8 cellular contexts compared by ENCODE assay signal in genomic region chr1:235867903-235868469, GRCh38. TPM values are rescaled to one million over a fixed set of nuclear protein-coding genes. Genes with fewer than 3 reads are reported as not detected.
DNase-seq lines count a peak whose midpoint lies in the region; ATAC-seq, FAIRE-seq and TF ChIP-seq lines count a peak whose summit lies in the region.

No MANE protein-coding gene starts in this region.

- H3K36me3 ChIP-seq in upper lobe of left lung (no peaks in the 10 kb centered on the region), kidney (ENCODE audit: control insufficient read depth in 1 of 2, insufficient read depth in 2 of 2, low read length in 2 of 2) (no peaks in the 10 kb centered on the region)

- TF ChIP-seq CTCF in upper lobe of left lung (IDR thresholded peaks at IDR 0.05) (no peak), kidney (IDR thresholded peaks at IDR 0.05; ENCODE audit: borderline replicate concordance, extremely low read depth, insufficient read depth) (no peak)

- TF ChIP-seq POLR2A in upper lobe of left lung (IDR thresholded peaks at IDR 0.05) = no peak

- H3K4me3 ChIP-seq in upper lobe of left lung (peak overlapping the region in 2 of 4 donors; percentile 73 to 94), kidney (ENCODE audit: low read length in 2 of 2) (peak overlapping the region in 1 of 2 donors; percentile 71)

- no peaks in the 10 kb centered on the region for H3K9me3 ChIP-seq in upper lobe of left lung
- no peaks in the 10 kb centered on the region for H3K9me3 ChIP-seq in kidney (ENCODE audit: control insufficient read depth in 1 of 2, low read length in 2 of 2)

- H3K4me1 ChIP-seq in upper lobe of left lung = peaks cover 12 to 24% (median 21%) of the 10 kb centered on the region in 4 donors
- peaks cover 0 to 6% of the 10 kb centered on the region in 2 donors for H3K4me1 ChIP-seq in kidney (ENCODE audit: control insufficient read depth in 1 of 2, insufficient read depth in 1 of 2, low read depth in 1 of 2, low read length in 2 of 2)

- POLR2A ChIA-PET in activated CD4-positive, alpha-beta memory T cell treated with anti-CD3 and anti-CD28 coated beads for 36 hours (lab: Charles Lee) = interaction anchor here (0.7 to 4.3 kb wide), 9 partner anchors 8 to 363 kb away, joined by 3 to 37 read pairs (median 5); partner anchors contain the start of gene B3GALNT2

- CTCF ChIA-PET in activated CD4-positive, alpha-beta memory T cell treated with anti-CD3 and anti-CD28 coated beads for 36 hours (lab: Charles Lee) = interaction anchor here (1.0 to 3.4 kb wide), 4 partner anchors 20 to 364 kb away, joined by 3 to 54 read pairs (median 12); partner anchors contain the start of gene B3GALNT2

- 52 to 63% methylated on average over 9 of the region's 9 CpGs for WGBS in upper lobe of left lung, 2 donors

- intact Hi-C loops in activated CD4-positive, alpha-beta memory T cell treated with anti-CD3 and anti-CD28 coated beads for 36 hours (cut with micrococcal nuclease) = loop anchor here (1.0 to 5.0 kb wide), 10 partner anchors 8 to 1256 kb away; partner anchors contain the start of genes ARID4B, B3GALNT2, ERO1B and GGPS1
- intact Hi-C loops in kidney (cut with DNase I) = no loop called here

- H3K27me3 ChIP-seq in layer of hippocampus (ENCODE audit: control insufficient read depth, insufficient read depth, low read length) (no peaks in the 10 kb centered on the region), upper lobe of left lung (no peaks in the 10 kb centered on the region)

- peak overlapping the region in 1 of 2 donors; percentile 53 for H3K9ac ChIP-seq in kidney (ENCODE audit: low read length in 2 of 2)

- H3K9me3 Mint-ChIP-seq in activated CD4-positive, alpha-beta memory T cell treated with anti-CD3 and anti-CD28 coated beads for 36 hours = no peaks in the 10 kb centered on the region

- no peaks in the 10 kb centered on the region for H3K36me3 Mint-ChIP-seq in activated CD4-positive, alpha-beta memory T cell treated with anti-CD3 and anti-CD28 coated beads for 36 hours

- peaks cover 46% of the 10 kb centered on the region for H3K4me1 Mint-ChIP-seq in activated CD4-positive, alpha-beta memory T cell treated with anti-CD3 and anti-CD28 coated beads for 36 hours (ENCODE audit: low read depth)

- H3K27ac Mint-ChIP-seq in activated CD4-positive, alpha-beta memory T cell treated with anti-CD3 and anti-CD28 coated beads for 36 hours = peak overlapping the region; percentile 98

- H3K4me3 Mint-ChIP-seq in activated CD4-positive, alpha-beta memory T cell treated with anti-CD3 and anti-CD28 coated beads for 36 hours = peak overlapping the region; percentile 89

- peak; percentile 40 for ATAC-seq in GM19043 (IDR thresholded peaks at IDR 0.05; ENCODE audit: low read depth, unreplicated experiment)
- ATAC-seq in HG03280 (IDR thresholded peaks at IDR 0.05; ENCODE audit: unreplicated experiment) = peak; percentile 28
- no peak for ATAC-seq in upper lobe of left lung (ENCODE audit: low FRiP score in 2 of 2)
- ATAC-seq in GM19328 (IDR thresholded peaks at IDR 0.05; ENCODE audit: unreplicated experiment) = no peak

- no peak for FAIRE-seq in kidney (lab: Jason Lieb, UNC)

- DNase-seq in activated CD4-positive, alpha-beta memory T cell treated with anti-CD3 and anti-CD28 coated beads for 36 hours = peak; percentile 63
- DNase-seq in upper lobe of left lung = no peak
- no peak for DNase-seq in putamen (ENCODE audit: low spot score)
- DNase-seq in kidney = no peak

- no peaks in the 10 kb centered on the region for H3K27me3 Mint-ChIP-seq in activated CD4-positive, alpha-beta memory T cell treated with anti-CD3 and anti-CD28 coated beads for 36 hours

- no peak for TF ChIP-seq EP300 in upper lobe of left lung (IDR thresholded peaks at IDR 0.05)

- H3K27ac ChIP-seq in layer of hippocampus (ENCODE audit: low read depth, low read length) (peak overlapping the region; percentile 69), upper lobe of left lung (peak overlapping the region; percentile 89 to 99 (median 98)), kidney (ENCODE audit: low read depth in 2 of 2, low read length in 2 of 2) (no peak overlapping the region)

RNA-seq across cellular contexts. Expression of gene LYST, which starts 1.3 kb away (rescaled TPM):
- total RNA-seq in activated CD4-positive, alpha-beta memory T cell treated with anti-CD3 and anti-CD28 coated beads for 36 hours = 10 to 100 TPM; 26.5 to 28.0 TPM
- 10 to 100 TPM; 34.0 to 87.0 (median 54.0) TPM for total RNA-seq in upper lobe of left lung
- 30.3 TPM for total RNA-seq in kidney
- polyA plus RNA-seq in kidney (ENCODE audit: insufficient read depth, low read depth, low replicate concordance) = 4.6 TPM

Comparison
In these comparisons a context has a peak if more than half of its experiments do, and no peak if none do; other contexts are left out.
1. ATAC-seq: peak in GM19043 (single experiment) and HG03280 (single experiment); none in upper lobe of left lung (0 of 2) and GM19328 (single experiment).
2. H3K27ac ChIP-seq: peak in layer of hippocampus (single experiment) and upper lobe of left lung (4 of 4); none in kidney (0 of 2).